In genomic region chr19:49362926-49363264, GRCh38 we compare ENCODE assay signal across 9 cellular contexts. TPM values are rescaled to one million over a fixed set of nuclear protein-coding genes. Genes with fewer than 3 reads are reported as not detected.
DNase-seq lines count a peak whose midpoint lies in the region; FAIRE-seq and TF ChIP-seq lines count a peak whose summit lies in the region.
"Had no signal": no experiment of that assay in that cellular context is flagged by ENCODE, and none has a peak within 500 bp of the region (broad histone marks: within the 10 kb centered on the region; RNA-seq: fewer than 3 reads in every experiment).

No MANE protein-coding gene starts in this region.

- CTCF ChIA-PET in CD8-positive, alpha-beta memory T cell (lab: Charles Lee) = no interaction called here

- H3K27ac ChIP-seq in CD8-positive, alpha-beta memory T cell (ENCODE audit: low read depth, low read length) = peak overlapping the region; percentile 42
- H3K27ac ChIP-seq in OCI-LY3 (ENCODE audit: low read length) (no peak overlapping the region), osteoblast (ENCODE audit: low read depth, low read length) (peak overlapping the region; percentile 62)

- peaks cover 12 to 34% of the 10 kb centered on the region in 2 donors for H3K27me3 Mint-ChIP-seq in CD8-positive, alpha-beta memory T cell

- H3K4me2 ChIP-seq in OCI-LY3 (ENCODE audit: low read length) = peak overlapping the region; percentile 90
- peak overlapping the region; percentile 95 for H3K4me2 ChIP-seq in osteoblast (ENCODE audit: insufficient read depth, low read length)

- H3K27me3 ChIP-seq in CD8-positive, alpha-beta memory T cell (ENCODE audit: insufficient read depth, low read length, poor library complexity, severe bottlenecking) = peaks cover 14% of the 10 kb centered on the region
- H3K27me3 ChIP-seq in OCI-LY3 (ENCODE audit: low read depth, low read length) = no peaks in the 10 kb centered on the region
- H3K27me3 ChIP-seq in osteoblast (ENCODE audit: insufficient read depth, low read length) = no peaks in the 10 kb centered on the region

- H3K9me3 ChIP-seq in CD8-positive, alpha-beta memory T cell (ENCODE audit: low read length) = no peaks in the 10 kb centered on the region
- H3K9me3 ChIP-seq in OCI-LY3 (ENCODE audit: insufficient read depth, low read length) (no peaks in the 10 kb centered on the region), osteoblast (ENCODE audit: low read depth, low read length) (no peaks in the 10 kb centered on the region)

- peaks cover 0 to 12% (median 11%) of the 10 kb centered on the region in 3 donors for H3K4me1 Mint-ChIP-seq in CD8-positive, alpha-beta memory T cell

- POLR2A ChIA-PET in CD8-positive, alpha-beta memory T cell (lab: Charles Lee) = no interaction called here

- TF ChIP-seq CTCF in OCI-LY3 (IDR thresholded peaks at IDR 0.05; ENCODE audit: low read depth, low read length) (no peak), osteoblast (IDR thresholded peaks at IDR 0.05; ENCODE audit: extremely low read depth, low read depth, low read length) (no peak)

- H3K9ac ChIP-seq in OCI-LY3 (ENCODE audit: low read length) = peak overlapping the region; percentile 20; the same call in 1 of the 2 replicates

- H4K20me1 ChIP-seq in OCI-LY3 (ENCODE audit: insufficient read depth, low read length) (no peaks in the 10 kb centered on the region), osteoblast (ENCODE audit: insufficient read depth, low read length) (no peaks in the 10 kb centered on the region)

- no peak overlapping the region for H3K4me3 Mint-ChIP-seq in CD8-positive, alpha-beta memory T cell

- H2AFZ ChIP-seq in OCI-LY3 (ENCODE audit: low read depth, low read length) = no peak overlapping the region
- H2AFZ ChIP-seq in osteoblast (ENCODE audit: low read length) = peak overlapping the region; percentile 94

- peaks cover 26% of the 10 kb centered on the region for H3K4me1 ChIP-seq in CD8-positive, alpha-beta memory T cell (ENCODE audit: insufficient read depth, low read length)
- peaks cover 40% of the 10 kb centered on the region for H3K4me1 ChIP-seq in OCI-LY3 (ENCODE audit: low read length)
- peaks cover 12% of the 10 kb centered on the region for H3K4me1 ChIP-seq in osteoblast (ENCODE audit: insufficient read depth, low read length)

- DNase-seq in CD8-positive, alpha-beta memory T cell = peak in 1 of 5 donors; percentile 29
- DNase-seq in fibroblast of gingiva (ENCODE audit: low read depth) (peak; percentile 46), osteoblast (ENCODE audit: insufficient read length, low spot score, missing footprints) (peak; percentile 84), cerebellar nuclear complex (lab: John Stamatoyannopoulos, UW) (no peak), frontal cortex (ENCODE audit: low spot score in 2 of 2) (no peak), GOT3 (lab: John Stamatoyannopoulos, UW) (no peak)
- DNase-seq in central memory CD4-positive, alpha-beta T cell = no peak
- DNase-seq: NCI-H2081 treated with DMSO at 0.1 percent for 48 hours had no signal

- no peaks in the 10 kb centered on the region for H3K36me3 Mint-ChIP-seq in CD8-positive, alpha-beta memory T cell

- no peaks in the 10 kb centered on the region for H3K79me2 ChIP-seq in OCI-LY3 (ENCODE audit: low read length)
- peaks cover 6% of the 10 kb centered on the region for H3K79me2 ChIP-seq in osteoblast (ENCODE audit: insufficient read depth, low read length)

- no peaks in the 10 kb centered on the region for H3K36me3 ChIP-seq in CD8-positive, alpha-beta memory T cell (ENCODE audit: insufficient read depth, low read length)
- H3K36me3 ChIP-seq in OCI-LY3 (replicated peaks; ENCODE audit: low read depth, low read length) (no peaks in the 10 kb centered on the region), osteoblast (ENCODE audit: insufficient read depth, low read length) (peaks cover 4% of the 10 kb centered on the region)

- H3K9me3 Mint-ChIP-seq in CD8-positive, alpha-beta memory T cell = no peaks in the 10 kb centered on the region

- FAIRE-seq in frontal cortex (lab: Jason Lieb, UNC) = no peak

- H3K4me3 ChIP-seq in CD8-positive, alpha-beta memory T cell (ENCODE audit: low read length) = peak overlapping the region; percentile 61
- H3K4me3 ChIP-seq in OCI-LY3 (ENCODE audit: low read length) (peak overlapping the region; percentile 80), osteoblast (ENCODE audit: insufficient read depth, low read length) (peak overlapping the region; percentile 82)

- H3K27ac Mint-ChIP-seq in CD8-positive, alpha-beta memory T cell = no peak overlapping the region

RNA-seq across cellular contexts. Expression of gene TEAD2, which starts 0.7 kb away (rescaled TPM):
- not detected for total RNA-seq in CD8-positive, alpha-beta memory T cell
- not detected for polyA plus RNA-seq in CD8-positive, alpha-beta memory T cell
- total RNA-seq in osteoblast = 40.1 and 41.3 TPM in 2 replicates
- total RNA-seq in frontal cortex = 5.3 TPM

RNA-seq across cellular contexts. Expression of gene DKKL1, which starts 0.8 kb away (rescaled TPM):
- total RNA-seq in CD8-positive, alpha-beta memory T cell = not detected
- polyA plus RNA-seq in CD8-positive, alpha-beta memory T cell = not detected
- total RNA-seq in osteoblast (0.36 TPM in 1 of 2 replicates, not detected in the other), frontal cortex (1.2 TPM)

RNA-seq across cellular contexts. Expression of gene KASH5, which starts 25.2 kb away (rescaled TPM):
- under 1 TPM in 1 of 2 experiments, not detected in 1; 0.31 TPM for total RNA-seq in CD8-positive, alpha-beta memory T cell
- polyA plus RNA-seq in CD8-positive, alpha-beta memory T cell = not detected
- total RNA-seq in osteoblast = not detected in 2 replicates
- total RNA-seq in frontal cortex = not detected

RNA-seq across cellular contexts. Expression of gene CD37, which starts 27.7 kb away (rescaled TPM):
- 100 to 1,000 TPM; 116 to 127 TPM for total RNA-seq in CD8-positive, alpha-beta memory T cell
- polyA plus RNA-seq in CD8-positive, alpha-beta memory T cell = 188 TPM
- total RNA-seq in osteoblast (0.36 TPM in 1 of 2 replicates, not detected in the other), frontal cortex (0.82 TPM)

RNA-seq across cellular contexts. Expression of gene SLC6A16, which starts 37.9 kb away (rescaled TPM):
- total RNA-seq in CD8-positive, alpha-beta memory T cell = 1 to 10 TPM; 1.1 to 1.2 TPM
- 1.7 TPM for polyA plus RNA-seq in CD8-positive, alpha-beta memory T cell
- total RNA-seq in osteoblast (0.72 and 1.2 TPM in 2 replicates), frontal cortex (not detected)

Comparison
In these comparisons a context has a peak if more than half of its experiments do, and no peak if none do; other contexts are left out.
1. DNase-seq: peak in fibroblast of gingiva (single experiment) and osteoblast (single experiment); none in central memory CD4-positive, alpha-beta T cell (single experiment), cerebellar nuclear complex (0 of 2), frontal cortex (0 of 2) and GOT3 (single experiment).
2. Peak in every context shown above with its lines, with median percentiles within 50 percentile points of each other: H3K4me3 ChIP-seq.